8 cellular contexts compared by ENCODE assay signal in genomic region chr3:179015551-179016020, GRCh38. TPM values are rescaled to one million over a fixed set of nuclear protein-coding genes. Genes with fewer than 3 reads are reported as not detected.
DNase-seq lines count a peak whose midpoint lies in the region; ATAC-seq and TF ChIP-seq lines count a peak whose summit lies in the region.

No MANE protein-coding gene starts in this region.

- H4K20me1 ChIP-seq in neural cell (ENCODE audit: insufficient read depth), result no peaks in the 10 kb centered on the region

- no peak overlapping the region for H3K9ac ChIP-seq in neural cell (ENCODE audit: low read length)

- no peak overlapping the region for H3K27ac ChIP-seq in esophagus squamous epithelium
- no peak overlapping the region for H3K27ac ChIP-seq in neural cell (ENCODE audit: low read length)

- intact Hi-C loops in esophagus squamous epithelium (cut with DNase I), result loop anchor here (5.0 kb wide), 1 partner anchor 302 kb away; no protein-coding TSS in a partner anchor

- no peak overlapping the region for H2AFZ ChIP-seq in neural cell (ENCODE audit: low read depth, low read length)

- no peaks in the 10 kb centered on the region for H3K36me3 ChIP-seq in esophagus squamous epithelium
- H3K36me3 ChIP-seq in neural cell (ENCODE audit: insufficient read depth, low read length), result no peaks in the 10 kb centered on the region

- TF ChIP-seq CTCF in esophagus squamous epithelium (IDR thresholded peaks at IDR 0.05), result peak; percentile 80 to 92 (median 84)
- peak; percentile 93 for TF ChIP-seq CTCF in neural cell (IDR thresholded peaks at IDR 0.05; ENCODE audit: poor library complexity, severe bottlenecking)

- TF ChIP-seq RAD21 in neural cell (conservative IDR thresholded peaks at IDR 0.05), result peak; percentile 90

- no peak for TF ChIP-seq POLR2A in esophagus squamous epithelium (IDR thresholded peaks at IDR 0.05)

- H3K27me3 ChIP-seq in esophagus squamous epithelium (no peaks in the 10 kb centered on the region), neural cell (ENCODE audit: insufficient read depth, low read depth, low read length) (no peaks in the 10 kb centered on the region)

- peak; percentile 82 for DNase-seq in EH (ENCODE audit: low read depth)
- DNase-seq in HK-2 (ENCODE audit: unreplicated experiment), result peak; percentile 27
- DNase-seq in NCI-H748 (lab: John Stamatoyannopoulos, UW; ENCODE audit: unreplicated experiment), result peak; percentile 66
- DNase-seq in activated CD4-positive, alpha-beta T cell treated with anti-CD3 and anti-CD28 coated beads, Interleukin-2, amount 50 U/mL, for 4 hours, result peak; percentile 34 to 43
- no peak for DNase-seq in esophagus squamous epithelium (lab: John Stamatoyannopoulos, UW)

- no peaks in the 10 kb centered on the region for H3K9me3 ChIP-seq in esophagus squamous epithelium
- H3K9me3 ChIP-seq in neural cell (ENCODE audit: low read length), result no peaks in the 10 kb centered on the region

- peaks cover 0 to 8% (median 5%) of the 10 kb centered on the region in 3 donors for H3K4me1 ChIP-seq in esophagus squamous epithelium

- H3K4me3 ChIP-seq in esophagus squamous epithelium, result no peak overlapping the region
- H3K4me3 ChIP-seq in neural cell (ENCODE audit: low read length), result no peak overlapping the region

- ATAC-seq in GM21381 (IDR thresholded peaks at IDR 0.05; ENCODE audit: unreplicated experiment) (peak; percentile 56), HG03025 (IDR thresholded peaks at IDR 0.05; ENCODE audit: low FRiP score, unreplicated experiment) (no peak)

- no peaks in the 10 kb centered on the region for H3F3A ChIP-seq in neural cell (ENCODE audit: insufficient read depth, low read length, poor library complexity, severe bottlenecking)

- no peaks in the 10 kb centered on the region for H3K9me2 ChIP-seq in neural cell (ENCODE audit: insufficient read depth, low read length)

- WGBS in esophagus squamous epithelium, 2 donors, result 0% methylated on average over 1 of the region's 1 CpG

- no peak for TF ChIP-seq EP300 in neural cell (conservative IDR thresholded peaks at IDR 0.05; ENCODE audit: poor library complexity, severe bottlenecking)

- H3K4me2 ChIP-seq in neural cell (ENCODE audit: low read length), result no peak overlapping the region

- no peaks in the 10 kb centered on the region for H3K79me2 ChIP-seq in neural cell (replicated peaks; ENCODE audit: insufficient read depth, low read length)

TF ChIP-seq in neural cell, 6 proteins besides CTCF, POLR2A, EP300 and RAD21:
- TF ChIP-seq SMC3 (conservative IDR thresholded peaks at IDR 0.05; ENCODE audit: poor library complexity) (peak; percentile 90), REST (IDR thresholded peaks at IDR 0.05; ENCODE audit: borderline replicate concordance) (no peak)

RNA-seq across cellular contexts. Expression of gene ZMAT3, which starts 56.0 kb away (rescaled TPM):
- total RNA-seq in esophagus squamous epithelium, result 1 to 10 TPM; 5.3 to 9.2 (median 6.8) TPM
- 3.1 and 3.9 TPM in 2 replicates for polyA plus RNA-seq in neural cell
- polyA minus RNA-seq in neural cell, result 9.0 and 12.2 TPM in 2 replicates
